Comparison of ENCODE assay signal across 11 cellular contexts in the genomic region with DNA sequence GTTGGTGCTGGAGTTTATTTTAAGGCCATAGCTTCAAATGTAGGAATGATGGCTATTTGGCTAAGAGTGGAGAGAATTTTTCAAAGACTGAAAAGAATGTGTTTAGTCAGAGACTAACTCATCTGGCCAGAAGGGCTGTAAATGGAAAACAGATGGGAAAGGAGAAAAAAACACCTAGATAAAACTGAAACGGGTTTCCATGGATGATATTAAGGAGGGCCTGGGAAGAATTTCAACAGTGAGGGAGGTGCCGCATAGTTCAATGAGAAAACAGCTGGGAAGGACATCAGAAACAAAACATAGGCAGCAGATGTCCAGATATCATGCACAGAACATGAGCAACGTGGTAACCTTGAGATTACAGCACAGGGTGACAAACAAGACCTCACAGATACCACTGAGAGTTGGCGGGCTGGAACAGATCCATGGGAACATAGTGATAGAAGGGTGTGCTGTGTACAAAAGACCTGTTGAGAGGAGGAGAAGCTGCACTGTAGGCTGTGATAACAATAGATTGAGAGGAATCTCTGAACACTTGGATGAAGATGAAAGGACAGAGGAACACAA. TPM values are rescaled to one million over a fixed set of nuclear protein-coding genes. Genes with fewer than 3 reads are reported as not detected.
A peak's percentile ranks its signal among the peaks of the same experiment; 100 is the strongest.
DNase-seq lines count a peak whose midpoint lies in the region; ATAC-seq, FAIRE-seq and TF ChIP-seq lines count a peak whose summit lies in the region.
"Had no signal": no experiment of that assay in that cellular context is flagged by ENCODE, and none has a peak within 500 bp of the region (broad histone marks: within the 10 kb centered on the region; RNA-seq: fewer than 3 reads in every experiment).

No MANE protein-coding gene starts in this region.

- no peaks in the 10 kb centered on the region for H4K20me1 ChIP-seq in K562 (replicated peaks; ENCODE audit: control insufficient read depth, insufficient read depth, low read length)

- in situ Hi-C loops in K562 (cut with MboI), result no loop called here

- CTCF ChIA-PET in MCF 10A (lab: Yijun Ruan, JAX) (interaction anchor here (0.7 to 1.0 kb wide), 2 partner anchors 32 to 1353 kb away, joined by 3 to 4 read pairs; no protein-coding TSS in a partner anchor), K562 (lab: Yijun Ruan, JAX; ENCODE audit: low intra/inter-chr PET ratio) (no interaction called here)

- no peak overlapping the region for H3K4me2 ChIP-seq in K562 (ENCODE audit: insufficient read depth, low read length)

- no peak for FAIRE-seq in K562 (lab: Jason Lieb, UNC)
- FAIRE-seq: A204.1, H1 had no signal

- peaks cover 13% of the 10 kb centered on the region for H3K4me1 Mint-ChIP-seq in MCF 10A (ENCODE audit: insufficient read depth, unreplicated experiment)
- H3K4me1 Mint-ChIP-seq in activated naive CD8-positive, alpha-beta T cell treated with anti-CD3 and anti-CD28 coated beads for 36 hours, result peaks cover 1% of the 10 kb centered on the region
- H3K4me1 Mint-ChIP-seq: activated B cell treated with CpG ODN at 0.5 μM for 24 hours had no signal

- no peak for DNase-seq in breast epithelium (ENCODE audit: low spot score in 2 of 2)
- DNase-seq in MCF 10A (ENCODE audit: unreplicated experiment), result no peak
- DNase-seq in K562 (ENCODE audit: extremely low read depth in 1 of 4, low spot score in 3 of 4), result peak in 2 of 4 experiments; percentile 35 to 60
- peak; percentile 24 for DNase-seq in left kidney (ENCODE audit: low read depth, low spot score)
- no peak for DNase-seq in upper lobe of left lung
- DNase-seq in activated naive CD8-positive, alpha-beta T cell treated with anti-CD3 and anti-CD28 coated beads for 36 hours, result no peak
- DNase-seq: activated B cell treated with CpG ODN at 0.5 μM for 24 hours had no signal

- POLR2A ChIA-PET in MCF 10A (lab: Yijun Ruan, JAX) (interaction anchor here (1.0 to 1.7 kb wide), 3 partner anchors 13 to 32 kb away, joined by 3 to 8 read pairs (median 5); a partner anchor contains a TSS), K562 (lab: Yijun Ruan, JAX) (no interaction called here)

- H3K79me2 ChIP-seq in K562 (ENCODE audit: control insufficient read depth, insufficient read depth, low read length), result no peaks in the 10 kb centered on the region

- WGBS in K562 (ENCODE audit: insufficient coverage, low coverage, missing lambda C conversion rate), result 0% methylated on average over 4 of the region's 4 CpGs
- WGBS in upper lobe of left lung, 2 donors, result 56 to 67% methylated on average over 4 of the region's 4 CpGs

- H3K27me3 ChIP-seq in breast epithelium, result no peaks in the 10 kb centered on the region
- H3K27me3 ChIP-seq in K562 (ENCODE audit: control insufficient read depth in 2 of 2, insufficient read depth in 2 of 2, low read length in 2 of 2), result peaks cover 5 to 15% of the 10 kb centered on the region in 2 experiments; a peak in 4 of 5 replicates
- H3K27me3 ChIP-seq in upper lobe of left lung, result no peaks in the 10 kb centered on the region

- no peak overlapping the region for H3K9ac ChIP-seq in K562 (ENCODE audit: insufficient read depth in 1 of 2, low read depth in 2 of 2, low read length in 2 of 2)

- TF ChIP-seq EP300 in K562 (IDR thresholded peaks at IDR 0.05; ENCODE audit: low read length) (no peak), upper lobe of left lung (IDR thresholded peaks at IDR 0.05) (no peak)

- H2AFZ ChIP-seq in K562 (ENCODE audit: low read depth, low read length), result no peak overlapping the region

- no peak overlapping the region for H3K4me3 Mint-ChIP-seq in MCF 10A (ENCODE audit: unreplicated experiment)
- H3K4me3 Mint-ChIP-seq in activated naive CD8-positive, alpha-beta T cell treated with anti-CD3 and anti-CD28 coated beads for 36 hours, result no peak overlapping the region
- H3K4me3 Mint-ChIP-seq: activated B cell treated with CpG ODN at 0.5 μM for 24 hours had no signal

- TF ChIP-seq CTCF in breast epithelium (IDR thresholded peaks at IDR 0.05) (no peak), MCF 10A (IDR thresholded peaks at IDR 0.05; ENCODE audit: unreplicated experiment) (no peak), K562 (IDR thresholded peaks at IDR 0.05 in 2 of 3, conservative IDR thresholded peaks at IDR 0.05 in 1 of 3; ENCODE audit: insufficient read depth in 2 of 3, low read depth in 1 of 3, low read length in 3 of 3) (no peak), upper lobe of left lung (IDR thresholded peaks at IDR 0.05) (no peak)

- H3K9me3 ChIP-seq in breast epithelium (no peaks in the 10 kb centered on the region), K562 (replicated peaks; ENCODE audit: control insufficient read depth, insufficient read depth, low read depth, low read length) (peaks cover 2% of the 10 kb centered on the region; the same call in 1 of the 2 replicates), upper lobe of left lung (no peaks in the 10 kb centered on the region)

- no peaks in the 10 kb centered on the region for H3K36me3 ChIP-seq in breast epithelium
- H3K36me3 ChIP-seq in K562 (ENCODE audit: control insufficient read depth, insufficient read depth, low read length), result no peaks in the 10 kb centered on the region
- no peaks in the 10 kb centered on the region for H3K36me3 ChIP-seq in upper lobe of left lung

- peak; percentile 79 for ATAC-seq in K562
- ATAC-seq in upper lobe of left lung (ENCODE audit: low FRiP score in 2 of 2), result peak; percentile 63 to 90
- ATAC-seq in HG03097 (IDR thresholded peaks at IDR 0.05; ENCODE audit: low FRiP score, unreplicated experiment), result no peak
- no peak for ATAC-seq in HG02763 (IDR thresholded peaks at IDR 0.05; ENCODE audit: unreplicated experiment)

- H3K4me3 ChIP-seq in breast epithelium (no peak overlapping the region), K562 (no peak overlapping the region), upper lobe of left lung (no peak overlapping the region)

- no peaks in the 10 kb centered on the region for H3K27me3 Mint-ChIP-seq in MCF 10A (ENCODE audit: insufficient read depth, unreplicated experiment)
- no peaks in the 10 kb centered on the region for H3K27me3 Mint-ChIP-seq in activated naive CD8-positive, alpha-beta T cell treated with anti-CD3 and anti-CD28 coated beads for 36 hours

- no peaks in the 10 kb centered on the region for H3K9me3 Mint-ChIP-seq in MCF 10A (ENCODE audit: unreplicated experiment)
- no peaks in the 10 kb centered on the region for H3K9me3 Mint-ChIP-seq in activated naive CD8-positive, alpha-beta T cell treated with anti-CD3 and anti-CD28 coated beads for 36 hours
- H3K9me3 Mint-ChIP-seq: activated B cell treated with CpG ODN at 0.5 μM for 24 hours had no signal

- intact Hi-C loops in breast epithelium (cut with DNase I; ENCODE audit: low total_unique reads) (loop anchor here (10.0 kb wide), 1 partner anchor 83 kb away; no protein-coding TSS in a partner anchor), MCF 10A (cut with micrococcal nuclease) (no loop called here), K562 (cut with micrococcal nuclease) (no loop called here)

- H3K27ac Mint-ChIP-seq in MCF 10A (ENCODE audit: low read depth, unreplicated experiment), result no peak overlapping the region
- H3K27ac Mint-ChIP-seq in activated naive CD8-positive, alpha-beta T cell treated with anti-CD3 and anti-CD28 coated beads for 36 hours, result no peak overlapping the region
- H3K27ac Mint-ChIP-seq: activated B cell treated with CpG ODN at 0.5 μM for 24 hours had no signal

- peak overlapping the region; percentile 46 to 50 for H3K27ac ChIP-seq in breast epithelium
- no peak overlapping the region for H3K27ac ChIP-seq in K562 (ENCODE audit: extremely low read depth, low read depth, low read length)
- no peak overlapping the region for H3K27ac ChIP-seq in upper lobe of left lung

- peaks cover 4% of the 10 kb centered on the region for H3K36me3 Mint-ChIP-seq in MCF 10A (ENCODE audit: insufficient read depth, unreplicated experiment)
- no peaks in the 10 kb centered on the region for H3K36me3 Mint-ChIP-seq in activated naive CD8-positive, alpha-beta T cell treated with anti-CD3 and anti-CD28 coated beads for 36 hours

- no peak for TF ChIP-seq POLR2A in breast epithelium (IDR thresholded peaks at IDR 0.05)
- TF ChIP-seq POLR2A in K562 (conservative IDR thresholded peaks at IDR 0.05), result no peak
- TF ChIP-seq POLR2A in upper lobe of left lung (IDR thresholded peaks at IDR 0.05), result no peak

- BruUV-seq in MCF 10A (replicated peaks; lab: Mats Ljungman, UMichigan) (no TSS peak), K562 (replicated peaks; lab: Mats Ljungman, UMichigan) (no TSS peak)

- H3K9me1 ChIP-seq in K562 (ENCODE audit: control insufficient read depth, insufficient read depth, low read length), result no peaks in the 10 kb centered on the region

- no peak for TF ChIP-seq RAD21 in K562 (CRISPR knock-in tag; conservative IDR thresholded peaks at IDR 0.05 in 1 of 2, IDR thresholded peaks at IDR 0.05 in 1 of 2)

- H3K4me1 ChIP-seq in breast epithelium (no peaks in the 10 kb centered on the region), K562 (replicated peaks in 1 of 2; ENCODE audit: control insufficient read depth in 2 of 2, insufficient read depth in 2 of 2, low read length in 2 of 2) (no peaks in the 10 kb centered on the region; a peak in 2 of 5 replicates), upper lobe of left lung (peaks cover 0 to 6% (median 0%) of the 10 kb centered on the region in 4 donors)

TF ChIP-seq in K562, 482 proteins besides CTCF, POLR2A, EP300 and RAD21 (continues in another document):
- TF ChIP-seq ZZZ3 (IDR thresholded peaks at IDR 0.05), result no peak
- TF ChIP-seq TRIM24 (IDR thresholded peaks at IDR 0.05), result peak; percentile 40 to 82; a peak in 2 of 4 replicates

RNA-seq across cellular contexts. Expression of a gene that starts 31.2 kb away (rescaled TPM):
- total RNA-seq in breast epithelium (10 to 100 TPM; 63.6 to 70.2 (median 68.1) TPM), MCF 10A (2022) (173 and 222 TPM in 2 replicates), K562 (2014; rRNA removed) (43.9 and 47.6 TPM in 2 replicates), K562 (2014; rRNA removed; fragmentation: Illumina TruSeq; extraction: Trizol) (133 and 144 TPM in 2 replicates), K562 (2015; rRNA removed; fragmentation: Illumina TruSeq; extraction: Trizol) (108 and 114 TPM in 2 replicates), K562 (2021) (129 and 134 TPM in 2 replicates), upper lobe of left lung (100 to 1,000 TPM in 1 of 6 donors, 10 to 100 TPM in 5; 33.5 to 107 (median 73.1) TPM)
- total RNA-seq in K562 (2011; cell fraction: chromatin; rRNA removed; ENCODE audit: low replicate concordance), result 35.9 and 44.5 TPM in 2 replicates
- total RNA-seq in K562 (2011; cell fraction: nucleolus; rRNA removed), result 23.2 and 23.3 TPM in 2 replicates
- total RNA-seq in K562 (2011; cell fraction: nucleoplasm; rRNA removed), result 33.0 and 46.1 TPM in 2 replicates
- polyA plus RNA-seq in K562 (2011; rRNA removed) (128 and 165 TPM in 2 replicates), K562 (2014; fragmentation: Illumina TruSeq; extraction: Trizol) (141 and 184 TPM in 2 replicates), K562 (2014; fragmentation: Nextera tagmentation; extraction: Ambion mirVana) (10 to 100 TPM; 14.5 to 30.4 TPM), K562 (2014; rRNA removed) (86.3 and 86.9 TPM in 2 replicates)
- polyA plus RNA-seq in K562 (2011; cell fraction: cytosol; rRNA removed), result 87.8 and 95.1 TPM in 2 replicates
- polyA plus RNA-seq in K562 (2011; cell fraction: nucleus; rRNA removed), result 40.4 and 42.4 TPM in 2 replicates
- 61.4 and 102 TPM in 2 replicates for polyA plus RNA-seq in K562 (2012)
- polyA minus RNA-seq in K562 (2011; rRNA and poly(A)+ RNA removed), result 139 and 204 TPM in 2 replicates
- 116 and 172 TPM in 2 replicates for polyA minus RNA-seq in K562 (2011; cell fraction: cytosol; rRNA and poly(A)+ RNA removed)
- polyA minus RNA-seq in K562 (2011; cell fraction: nucleus; rRNA and poly(A)+ RNA removed), result 19.4 and 33.5 TPM in 2 replicates
- 100 to 1,000 TPM; 142 to 148 TPM for total RNA-seq in activated naive CD8-positive, alpha-beta T cell treated with anti-CD3 and anti-CD28 coated beads for 36 hours

Comparison
In these comparisons a context has a peak if more than half of its experiments do, and no peak if none do; other contexts are left out.
1. H3K27ac ChIP-seq: peak in breast epithelium (2 of 2); none in K562 (single experiment) and upper lobe of left lung (0 of 4).
2. ATAC-seq: peak in K562 (single experiment) and upper lobe of left lung (2 of 2); none in HG03097 (single experiment) and HG02763 (single experiment).